ENCODE assay signal across 11 cellular contexts in the genomic region with DNA sequence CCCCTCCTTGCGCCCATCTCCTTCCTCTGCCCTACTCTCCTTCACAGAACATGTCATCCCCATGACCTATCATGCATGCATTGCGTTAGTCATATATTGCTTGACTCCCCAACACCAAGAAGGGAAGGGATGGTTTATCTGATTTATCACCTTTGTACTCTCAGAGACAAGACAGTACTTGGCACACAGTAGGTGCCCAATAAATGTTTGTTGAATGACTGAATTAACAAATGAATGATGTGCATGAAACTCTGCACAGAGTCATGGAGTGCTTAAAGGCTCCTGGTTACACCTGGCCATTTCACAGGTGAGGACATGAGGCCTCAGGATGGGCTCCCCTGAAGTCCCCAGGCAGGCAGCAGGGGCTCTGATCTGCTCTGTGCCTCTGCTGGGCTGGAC. TPM values are rescaled to one million over a fixed set of nuclear protein-coding genes. Genes with fewer than 3 reads are reported as not detected.
DNase-seq lines count a peak whose midpoint lies in the region; ATAC-seq and TF ChIP-seq lines count a peak whose summit lies in the region.
"Had no signal": no experiment of that assay in that cellular context is flagged by ENCODE, and none has a peak within 500 bp of the region (broad histone marks: within the 10 kb centered on the region; RNA-seq: fewer than 3 reads in every experiment).

No MANE protein-coding gene starts in this region.

- no peaks in the 10 kb centered on the region for H3K27me3 ChIP-seq in GM06990 (replicated peaks; ENCODE audit: control insufficient read depth, insufficient read depth, low read length)
- H3K27me3 ChIP-seq in colonic mucosa: no peaks in the 10 kb centered on the region
- H3K27me3 ChIP-seq in skeletal muscle tissue (ENCODE audit: control insufficient read depth in 3 of 3, insufficient read depth in 3 of 3, low read length in 3 of 3): no peaks in the 10 kb centered on the region

- H3K79me2 ChIP-seq in OCI-LY7 (ENCODE audit: insufficient read depth, low read depth, low read length): peaks cover 78% of the 10 kb centered on the region

- TF ChIP-seq CTCF in GM06990 (IDR thresholded peaks at IDR 0.05; ENCODE audit: insufficient read depth, low read length, poor library complexity, severe bottlenecking) (no peak), OCI-LY7 (conservative IDR thresholded peaks at IDR 0.05; ENCODE audit: low read length) (no peak), colonic mucosa (IDR thresholded peaks at IDR 0.05) (no peak)

- intact Hi-C loops in OCI-LY7 (cut with micrococcal nuclease; ENCODE audit: unreplicated experiment) (loop anchor here (10.0 kb wide), 1 partner anchor 1671 kb away; no protein-coding TSS in a partner anchor), colonic mucosa (cut with DNase I) (no loop called here)

- H3K36me3 ChIP-seq in GM06990 (ENCODE audit: control insufficient read depth, insufficient read depth, low read length) (peaks cover 4% of the 10 kb centered on the region), OCI-LY7 (ENCODE audit: insufficient read depth, low read length) (peaks cover 18% of the 10 kb centered on the region), colonic mucosa (no peaks in the 10 kb centered on the region), skeletal muscle tissue (ENCODE audit: control insufficient read depth in 3 of 3, insufficient read depth in 3 of 3, low read length in 3 of 3) (no peaks in the 10 kb centered on the region)

- H3K4me3 ChIP-seq in GM06990 (replicated peaks; ENCODE audit: low read depth, low read length): peak overlapping the region; percentile 61
- peak overlapping the region; percentile 64 for H3K4me3 ChIP-seq in OCI-LY7 (ENCODE audit: low read depth, low read length, poor library complexity, severe bottlenecking)
- no peak overlapping the region for H3K4me3 ChIP-seq in colonic mucosa
- H3K4me3 ChIP-seq in skeletal muscle tissue (ENCODE audit: low read length in 3 of 3): no peak overlapping the region

- H3K4me1 ChIP-seq in OCI-LY7 (ENCODE audit: insufficient read depth, low read length, poor library complexity, severe bottlenecking): peaks cover 99% of the 10 kb centered on the region
- peaks cover 10% of the 10 kb centered on the region for H3K4me1 ChIP-seq in colonic mucosa
- H3K4me1 ChIP-seq in skeletal muscle tissue (ENCODE audit: control insufficient read depth in 3 of 3, insufficient read depth in 3 of 3, low read length in 3 of 3): peaks cover 31 to 73% (median 36%) of the 10 kb centered on the region in 3 donors

- no peak overlapping the region for H2AFZ ChIP-seq in OCI-LY7 (ENCODE audit: low read length)

- POLR2A ChIA-PET in OCI-LY7 (lab: Charles Lee): interaction anchor here (0.8 to 6.2 kb wide), 6 partner anchors 10 to 58 kb away, joined by 3 to 34 read pairs (median 9); no protein-coding TSS in a partner anchor

- H4K20me1 ChIP-seq in OCI-LY7 (ENCODE audit: insufficient read depth, low read length): no peaks in the 10 kb centered on the region

- H3K9ac ChIP-seq in colonic mucosa (ENCODE audit: low read depth in 2 of 2, low read length in 2 of 2) (peak overlapping the region in 1 of 2 donors; percentile 19), skeletal muscle tissue (ENCODE audit: low read depth in 1 of 3, low read length in 3 of 3) (peak overlapping the region in 1 of 3 donors; percentile 6)
- H3K9ac ChIP-seq: SK-N-SH had no signal

- CTCF ChIA-PET in OCI-LY7 (lab: Charles Lee; ENCODE audit: unreplicated experiment): interaction anchor here (0.6 to 0.9 kb wide), 2 partner anchors 9 to 33 kb away, joined by 3 to 6 read pairs; no protein-coding TSS in a partner anchor

- H3K9me3 ChIP-seq in OCI-LY7 (ENCODE audit: low read length) (no peaks in the 10 kb centered on the region), colonic mucosa (no peaks in the 10 kb centered on the region), skeletal muscle tissue (ENCODE audit: control insufficient read depth in 3 of 3, low read length in 3 of 3) (no peaks in the 10 kb centered on the region)
- H3K9me3 ChIP-seq: SK-N-SH had no signal

- peak overlapping the region; percentile 97 for H3K27ac ChIP-seq in OCI-LY7 (ENCODE audit: low read depth, low read length, poor library complexity, severe bottlenecking)
- peak overlapping the region; percentile 81 for H3K27ac ChIP-seq in colonic mucosa
- peak overlapping the region; percentile 12 for H3K27ac ChIP-seq in skeletal muscle tissue (ENCODE audit: low read depth, low read length)

- H3K4me2 ChIP-seq in OCI-LY7 (ENCODE audit: low read length): peak overlapping the region; percentile 93
- H3K4me2 ChIP-seq: SK-N-SH had no signal

- no peaks in the 10 kb centered on the region for H3K9me2 ChIP-seq in OCI-LY7 (ENCODE audit: insufficient read depth, low read length)
- H3K9me2 ChIP-seq: SK-N-SH had no signal

- no TSS peak for BruUV-seq in OCI-LY7 (replicated peaks; lab: Mats Ljungman, UMichigan)

- ATAC-seq in GM21526 (IDR thresholded peaks at IDR 0.05; ENCODE audit: low FRiP score, unreplicated experiment): no peak
- no peak for ATAC-seq in GM18909 (IDR thresholded peaks at IDR 0.05; ENCODE audit: poor library complexity, unreplicated experiment)

- no peak for DNase-seq in GM06990 (ENCODE audit: extremely low read depth, insufficient read length)
- no peak for DNase-seq in OCI-LY7 (ENCODE audit: low spot score)
- no peak for DNase-seq in colonic mucosa
- DNase-seq in stimulated activated naive CD4-positive, alpha-beta T cell treated with Interleukin-2 at 50 U/mL for 16 hours (lab: John Stamatoyannopoulos, UW): no peak
- DNase-seq in NCI-H748 treated with DMSO at 0.1 percent for 48 hours (lab: John Stamatoyannopoulos, UW): no peak
- DNase-seq: KBM-7, NCI-H2081 treated with DMSO at 0.1 percent for 48 hours had no signal

RNA-seq across cellular contexts. Expression of gene IQSEC1, which starts 59.6 kb away (rescaled TPM):
- 24.3 and 25.2 TPM in 2 replicates for total RNA-seq in OCI-LY7 (2014; rRNA removed; shearing (Covaris generic))
- total RNA-seq in OCI-LY7 (2022): 56.3 and 70.1 TPM in 2 replicates
- 10 to 100 TPM; 14.8 to 19.2 TPM for total RNA-seq in colonic mucosa
- total RNA-seq in skeletal muscle tissue: 27.1 TPM

Comparison
In these comparisons a context has a peak if more than half of its experiments do, and no peak if none do; other contexts are left out.
1. H3K4me3 ChIP-seq: peak in GM06990 (single experiment) and OCI-LY7 (single experiment); none in colonic mucosa (single experiment) and skeletal muscle tissue (0 of 3).
2. H3K27ac ChIP-seq: peak in every context shown above with its lines; median percentile 97 in OCI-LY7; 81 in colonic mucosa; 12 in skeletal muscle tissue.